In the genomic region with DNA sequence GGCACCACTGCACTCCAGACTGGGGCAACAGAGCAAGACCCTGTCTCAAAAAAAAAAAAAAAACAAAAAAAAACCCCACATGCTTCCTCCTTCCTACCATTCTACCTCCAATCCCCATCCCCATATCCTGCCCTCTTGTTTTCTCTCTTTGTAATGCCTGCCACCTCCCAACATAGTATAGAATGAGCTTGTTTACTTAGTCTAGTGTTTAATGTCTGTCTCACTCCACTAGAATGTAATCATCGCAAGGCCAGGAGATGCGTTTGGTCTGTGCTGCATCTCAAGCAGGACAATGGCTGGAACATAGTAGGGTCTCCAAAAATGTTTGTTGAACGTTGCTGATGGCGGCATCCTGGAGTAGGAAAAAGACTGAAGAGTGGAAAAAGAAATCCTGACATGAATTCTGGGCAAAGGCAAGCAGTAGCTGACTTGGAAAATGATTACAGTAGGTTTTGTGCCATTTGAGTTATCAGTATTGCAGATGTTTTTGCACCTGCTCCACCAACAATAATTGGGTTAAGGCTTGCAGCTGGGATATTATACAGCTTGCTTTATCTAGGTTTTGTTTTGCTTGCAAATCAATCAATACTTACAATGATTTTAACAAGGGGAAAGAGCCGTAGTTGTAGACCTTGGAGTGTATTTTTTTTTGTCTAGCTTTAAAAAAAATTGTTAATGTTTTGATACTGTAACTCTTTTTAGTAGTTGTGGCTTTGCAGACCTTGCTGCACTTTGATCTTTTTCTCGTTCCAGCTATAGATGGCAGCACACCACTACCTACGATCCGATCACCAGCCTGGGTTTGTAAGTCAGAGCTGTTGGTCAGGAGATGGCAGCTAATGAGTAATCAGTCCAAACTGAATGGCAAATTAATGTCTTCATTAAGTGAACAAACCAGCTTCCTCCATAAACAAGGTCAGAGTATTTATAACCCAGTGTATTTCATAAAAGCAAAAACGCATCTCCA, we compare ENCODE assay signal across 10 cellular contexts.
DNase-seq lines count a peak whose midpoint lies in the region; ATAC-seq and TF ChIP-seq lines count a peak whose summit lies in the region.
"Had no signal": no experiment of that assay in that cellular context is flagged by ENCODE, and none has a peak within 500 bp of the region (broad histone marks: within the 10 kb centered on the region; RNA-seq: fewer than 3 reads in every experiment).

No MANE protein-coding gene starts in this region.

- in situ Hi-C loops in brain microvascular endothelial cell (cut with HindIII; ENCODE audit: low pct_ligation_motif_present, low sequenced_read_pairs), result no loop called here

- DNase-seq in GM06990 (ENCODE audit: extremely low read depth, insufficient read length) (no peak), NCI-H146 (lab: John Stamatoyannopoulos, UW) (peak; percentile 71), brain microvascular endothelial cell (no peak), mucosa of gallbladder (ENCODE audit: low spot score) (peak; percentile 22), foreskin fibroblast (no peak)
- DNase-seq: activated CD4-positive, alpha-beta T cell treated with anti-CD3 and anti-CD28 coated beads, Interleukin-2, amount 10 ng/mL, durations not matched to agents 24 days and 14 days; aorta had no signal

- H3K27me3 ChIP-seq in GM06990 (replicated peaks; ENCODE audit: control insufficient read depth, insufficient read depth, low read length), result no peaks in the 10 kb centered on the region
- H3K27me3 ChIP-seq in brain microvascular endothelial cell (replicated peaks), result no peaks in the 10 kb centered on the region
- H3K27me3 ChIP-seq: neutrophil had no signal

- H3K27ac ChIP-seq in brain microvascular endothelial cell, result no peak overlapping the region
- H3K27ac ChIP-seq: neutrophil had no signal

- peak; percentile 10 for TF ChIP-seq CTCF in GM06990 (IDR thresholded peaks at IDR 0.05; ENCODE audit: insufficient read depth, low read length, poor library complexity, severe bottlenecking)
- peak; percentile 12 for TF ChIP-seq CTCF in brain microvascular endothelial cell (IDR thresholded peaks at IDR 0.05; ENCODE audit: low read depth, low read length, missing control alignments)
- no peak for TF ChIP-seq CTCF in foreskin fibroblast (IDR thresholded peaks at IDR 0.05; ENCODE audit: low read depth, low read length)

- no peak overlapping the region for H3K4me3 ChIP-seq in GM06990 (replicated peaks; ENCODE audit: low read depth, low read length)
- no peak overlapping the region for H3K4me3 ChIP-seq in brain microvascular endothelial cell (ENCODE audit: low read depth, low read length)
- no peak overlapping the region for H3K4me3 ChIP-seq in foreskin fibroblast (ENCODE audit: low read depth in 1 of 2, low read length in 2 of 2)

- ATAC-seq in GM18868 (IDR thresholded peaks at IDR 0.05; ENCODE audit: unreplicated experiment) (no peak), GM19452 (IDR thresholded peaks at IDR 0.05; ENCODE audit: unreplicated experiment) (no peak)

- H3K36me3 ChIP-seq in GM06990 (ENCODE audit: control insufficient read depth, insufficient read depth, low read length) (peaks cover 2% of the 10 kb centered on the region; the same call in 1 of the 2 replicates), brain microvascular endothelial cell (replicated peaks) (peaks cover 5% of the 10 kb centered on the region)

Comparison
In these comparisons a context has a peak if more than half of its experiments do, and no peak if none do; other contexts are left out.
1. DNase-seq: peak in NCI-H146 (single experiment) and mucosa of gallbladder (single experiment); none in GM06990 (single experiment), brain microvascular endothelial cell (single experiment) and foreskin fibroblast (0 of 2).